ENCODE assay signal across 14 cellular contexts in genomic region chr12:89376844-89377243, GRCh38.
"Had no signal": no experiment of that assay in that cellular context is flagged by ENCODE, and none has a peak within 500 bp of the region (broad histone marks: within the 10 kb centered on the region; RNA-seq: fewer than 3 reads in every experiment).

No MANE protein-coding gene starts in this region.

- H3K9me3 ChIP-seq: pancreas, uterus had no signal

- H3K27me3 ChIP-seq: neural progenitor cell, pancreas, uterus had no signal

- H3K9me3 Mint-ChIP-seq: effector memory CD8-positive, alpha-beta T cell; memory B cell had no signal

- H3K4me3 Mint-ChIP-seq: memory B cell, neural progenitor cell had no signal

- H3K27me3 Mint-ChIP-seq: effector memory CD8-positive, alpha-beta T cell; memory B cell; stimulated activated naive CD8-positive, alpha-beta T cell treated with anti-CD3 and anti-CD28 coated beads, Interleukin-15, amount 100 ng/mL, for 72 hours had no signal

- H3K36me3 ChIP-seq: neural progenitor cell, pancreas, uterus had no signal

- H2AFZ ChIP-seq: neural progenitor cell had no signal

- H3K4me1 ChIP-seq: neural progenitor cell, uterus had no signal

- H3K27ac Mint-ChIP-seq: activated T-cell treated with anti-CD3 and anti-CD28 coated beads, Interleukin-2, amount 50 U/mL, for 72 hours; memory B cell; neural progenitor cell had no signal

- H3K27ac ChIP-seq: neural progenitor cell, pancreas, uterus had no signal

- DNase-seq: activated CD4-positive, alpha-beta T cell treated with anti-CD3 and anti-CD28 coated beads, Interleukin-2, amount 50 U/mL, for 1 hour; activated CD4-positive, CD25-positive, alpha-beta regulatory T cell; activated naive CD4-positive, alpha-beta T cell treated with Interleukin-2 at 50 U/mL for 16 hours; activated T-cell treated with anti-CD3 and anti-CD28 coated beads, Interleukin-2, amount 50 U/mL, for 72 hours; central memory CD4-positive, alpha-beta T cell; effector memory CD8-positive, alpha-beta T cell; erythroblast; pancreas; stimulated activated CD4-positive, alpha-beta T cell treated with anti-CD3 and anti-CD28 coated beads, Interleukin-15, amount 100 ng/mL, for 24 hours; stimulated activated CD4-positive, alpha-beta T cell treated with anti-CD3 and anti-CD28 coated beads, Interleukin-4, amount 100 ng/mL, for 24 hours; stimulated activated naive CD8-positive, alpha-beta T cell treated with anti-CD3 and anti-CD28 coated beads, Interleukin-15, amount 100 ng/mL, for 72 hours; uterus had no signal

- H3K36me3 Mint-ChIP-seq: memory B cell had no signal

- H3K4me1 Mint-ChIP-seq: memory B cell had no signal

- H3K4me3 ChIP-seq: neural progenitor cell, pancreas, uterus had no signal

- H3K4me2 ChIP-seq: neural progenitor cell had no signal
